28 cellular contexts compared by ENCODE assay signal in genomic region chr9:136129176-136129575, GRCh38.
"Had no signal": no experiment of that assay in that cellular context is flagged by ENCODE, and none has a peak within 500 bp of the region (broad histone marks: within the 10 kb centered on the region; RNA-seq: fewer than 3 reads in every experiment).

No MANE protein-coding gene starts in this region.

- DNase-seq: naive thymus-derived CD8-positive, alpha-beta T cell; nephron progenitor cell; occipital lobe; ovary; posterior cingulate gyrus; psoas muscle; right lobe of liver; sigmoid colon; small intestine; stimulated activated CD4-positive, alpha-beta T cell treated with anti-CD3 and anti-CD28 coated beads, Interleukin-15, amount 100 ng/mL, for 24 hours; stimulated activated CD4-positive, alpha-beta T cell treated with anti-CD3 and anti-CD28 coated beads, Interleukin-2, amount 100 ng/mL, for 24 hours; stimulated activated CD4-positive, alpha-beta T cell treated with anti-CD3 and anti-CD28 coated beads, Interleukin-2, amount 100 ng/mL, for 48 hours; stimulated activated CD4-positive, alpha-beta T cell treated with anti-CD3 and anti-CD28 coated beads, Interleukin-4, amount 100 ng/mL, for 24 hours; stimulated activated naive CD4-positive, alpha-beta T cell; stimulated activated naive CD8-positive, alpha-beta T cell treated with anti-CD3 and anti-CD28 coated beads, Interleukin-15, amount 100 ng/mL, for 72 hours; stimulated activated naive CD8-positive, alpha-beta T cell treated with anti-CD3 and anti-CD28 coated beads, Interleukin-15, Interleukin-2, amounts not matched to agents 100 U/mL and 50 U/mL, for 24 hours; substantia nigra; testis; tibial artery; transverse colon had no signal

- ATAC-seq: naive thymus-derived CD8-positive, alpha-beta T cell; natural killer cell treated with Interleukin-12 subunit alpha and Interleukin-12 subunit beta and Interleukin-15 and Interleukin-18, amount 100 ng/mL, for 72 hours; psoas muscle; right cardiac atrium; right lobe of liver; stimulated activated effector memory CD8-positive, alpha-beta T cell treated with anti-CD3 and anti-CD28 coated beads, Interleukin-12 subunit alpha, Interleukin-12 subunit beta, amount 100 ng/mL, for 72 hours; stimulated activated naive CD8-positive, alpha-beta T cell treated with anti-CD3 and anti-CD28 coated beads, Interleukin-15, amount 100 ng/mL, for 72 hours; stimulated activated naive CD8-positive, alpha-beta T cell treated with anti-CD3 and anti-CD28 coated beads, Interleukin-15, Interleukin-2, amounts not matched to agents 100 U/mL and 50 U/mL, for 24 hours had no signal

- H3K4me3 Mint-ChIP-seq: naive thymus-derived CD8-positive, alpha-beta T cell; natural killer cell treated with Interleukin-12 subunit alpha and Interleukin-12 subunit beta and Interleukin-15 and Interleukin-18, amount 100 ng/mL, for 72 hours; nephron progenitor cell; neural crest cell; stimulated activated effector memory CD8-positive, alpha-beta T cell treated with anti-CD3 and anti-CD28 coated beads, Interleukin-12 subunit alpha, Interleukin-12 subunit beta, amount 100 ng/mL, for 72 hours; stimulated activated naive CD8-positive, alpha-beta T cell treated with anti-CD3 and anti-CD28 coated beads, Interleukin-15, amount 100 ng/mL, for 72 hours had no signal

- H3K9me3 ChIP-seq: ovary, psoas muscle, right lobe of liver, sigmoid colon, suprapubic skin, testis, tibial artery, transverse colon, upper lobe of left lung, vagina had no signal

- H3K27ac Mint-ChIP-seq: naive thymus-derived CD8-positive, alpha-beta T cell; natural killer cell treated with Interleukin-12 subunit alpha and Interleukin-12 subunit beta and Interleukin-15 and Interleukin-18, amount 100 ng/mL, for 72 hours; nephron progenitor cell; stimulated activated effector memory CD8-positive, alpha-beta T cell treated with anti-CD3 and anti-CD28 coated beads, Interleukin-12 subunit alpha, Interleukin-12 subunit beta, amount 100 ng/mL, for 72 hours had no signal

- H3K36me3 Mint-ChIP-seq: natural killer cell treated with Interleukin-12 subunit alpha and Interleukin-12 subunit beta and Interleukin-15 and Interleukin-18, amount 100 ng/mL, for 72 hours; stimulated activated effector memory CD8-positive, alpha-beta T cell treated with anti-CD3 and anti-CD28 coated beads, Interleukin-12 subunit alpha, Interleukin-12 subunit beta, amount 100 ng/mL, for 72 hours had no signal

- H3K9me3 Mint-ChIP-seq: natural killer cell treated with Interleukin-12 subunit alpha and Interleukin-12 subunit beta and Interleukin-15 and Interleukin-18, amount 100 ng/mL, for 72 hours had no signal

- H3K4me3 ChIP-seq: ovary, psoas muscle, right lobe of liver, sigmoid colon, suprapubic skin, testis, tibial artery, transverse colon, upper lobe of left lung, vagina had no signal

- H3K27ac ChIP-seq: ovary, parathyroid adenoma, psoas muscle, right lobe of liver, sigmoid colon, suprapubic skin, testis, tibial artery, transverse colon, upper lobe of left lung, vagina had no signal

- H2AFZ ChIP-seq: parathyroid adenoma had no signal

- H3K27me3 ChIP-seq: ovary, right lobe of liver, testis had no signal

- H3K36me3 ChIP-seq: ovary, right lobe of liver, sigmoid colon, suprapubic skin, tibial artery, transverse colon, upper lobe of left lung, vagina had no signal

- H3K9ac ChIP-seq: parathyroid adenoma had no signal

- H3K4me1 ChIP-seq: parathyroid adenoma, right lobe of liver had no signal
